In the genomic region with DNA sequence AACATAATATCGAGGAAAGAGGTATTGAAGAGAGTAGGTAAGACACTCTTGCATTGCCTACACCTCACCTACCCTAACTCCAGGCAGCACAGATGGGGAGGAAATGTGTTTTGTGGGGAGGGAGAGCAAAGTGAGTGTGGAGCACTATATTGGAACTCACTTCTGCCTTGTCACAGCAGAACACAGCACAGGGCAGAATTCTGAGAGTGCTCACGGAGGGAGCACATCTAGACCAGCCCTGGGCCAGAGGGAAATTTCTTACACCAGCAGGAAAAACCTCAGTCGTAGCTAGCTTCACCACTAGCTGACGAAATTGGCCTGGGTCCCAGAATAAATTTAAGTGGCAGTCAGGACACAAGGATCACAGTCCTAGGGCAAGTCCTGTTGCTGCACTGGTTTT, we compare ENCODE assay signal across 17 cellular contexts.
"Had no signal": no experiment of that assay in that cellular context is flagged by ENCODE, and none has a peak within 500 bp of the region (broad histone marks: within the 10 kb centered on the region; RNA-seq: fewer than 3 reads in every experiment).

No MANE protein-coding gene starts in this region.

- H3K4me1 ChIP-seq: esophagus muscularis mucosa, left ventricle myocardium inferior, prostate gland had no signal

- H3K9me3 ChIP-seq: esophagus muscularis mucosa, prostate gland, thoracic aorta had no signal

- ATAC-seq: right cardiac atrium had no signal

- H3K27ac ChIP-seq: esophagus muscularis mucosa, left ventricle myocardium inferior, prostate gland, thoracic aorta had no signal

- H3K27me3 ChIP-seq: esophagus muscularis mucosa had no signal

- H3K36me3 ChIP-seq: esophagus muscularis mucosa, left ventricle myocardium inferior, prostate gland, thoracic aorta had no signal

- DNase-seq: activated CD4-positive, alpha-beta T cell treated with anti-CD3 and anti-CD28 coated beads, Interleukin-2, amount 10 ng/mL, durations not matched to agents 24 days and 14 days; activated CD4-positive, CD25-positive, alpha-beta regulatory T cell; activated gamma-delta T cell treated with Interleukin-2 at 50 U/mL for 16 hours; amniotic stem cell; cortex of kidney; effector CD4-positive, alpha-beta T cell; glutamatergic neuron; hypothalamus; kidney; left ventricle myocardium inferior; nephron progenitor cell; right cardiac atrium; T-helper 2 cell had no signal

- H3K4me3 ChIP-seq: esophagus muscularis mucosa, left ventricle myocardium inferior, prostate gland, smooth muscle cell, thoracic aorta had no signal

- H3K4me2 ChIP-seq: smooth muscle cell had no signal

- FAIRE-seq: kidney had no signal
